ENCODE assay signal across 8 cellular contexts in the genomic region with DNA sequence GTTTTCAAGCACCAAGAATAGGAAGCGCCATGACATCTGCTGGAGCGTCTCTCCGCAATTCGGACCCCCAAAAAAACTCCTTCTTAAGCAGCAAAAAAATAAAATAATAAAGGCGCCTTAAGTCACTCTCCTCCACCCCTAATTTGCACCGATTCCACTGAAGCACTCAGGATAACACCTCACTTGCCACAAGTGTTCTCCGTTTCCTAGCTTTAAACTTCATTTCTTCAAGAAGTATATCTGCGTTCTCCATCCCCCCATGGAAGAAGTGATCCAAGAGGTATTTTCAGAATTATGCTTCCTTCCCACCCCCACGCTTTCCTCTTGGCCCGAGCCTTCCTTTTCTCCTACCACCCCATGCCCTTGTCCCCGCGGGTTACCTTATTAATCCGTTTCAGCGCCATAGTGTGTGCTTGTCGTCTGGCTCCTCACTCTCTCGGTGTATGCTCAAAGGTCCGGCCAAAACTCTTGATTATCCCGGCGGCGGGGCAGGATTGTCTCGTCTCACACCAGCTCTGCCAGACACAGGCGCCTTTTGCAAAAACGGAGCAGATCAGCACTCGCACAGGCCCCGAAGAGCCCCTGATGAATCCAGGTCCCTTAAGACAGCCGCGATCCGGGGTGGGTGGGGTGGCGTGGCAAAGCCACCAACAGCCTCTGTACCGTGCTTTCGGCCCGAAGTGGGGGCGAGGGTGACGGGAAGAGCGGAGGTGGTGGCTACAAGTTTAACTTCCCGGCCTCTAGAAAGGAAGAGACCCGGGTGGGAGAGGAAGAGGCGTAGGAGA. TPM values are rescaled to one million over a fixed set of nuclear protein-coding genes. Genes with fewer than 3 reads are reported as not detected.
DNase-seq lines count a peak whose midpoint lies in the region; ATAC-seq, FAIRE-seq and TF ChIP-seq lines count a peak whose summit lies in the region.

No MANE protein-coding gene starts in this region.

- TF ChIP-seq CTCF in WI38 (IDR thresholded peaks at IDR 0.05; ENCODE audit: low read depth, low read length): no peak
- no peak for TF ChIP-seq CTCF in keratinocyte (optimal IDR thresholded peaks at IDR 0.05 in 1 of 3, IDR thresholded peaks at IDR 0.05 in 1 of 3, conservative IDR thresholded peaks at IDR 0.05 in 1 of 3; ENCODE audit: extremely low read depth in 1 of 3, insufficient read depth in 2 of 3, low read length in 3 of 3)
- no peak for TF ChIP-seq CTCF in thoracic aorta (IDR thresholded peaks at IDR 0.05)

- H3K4me3 ChIP-seq in WI38 (ENCODE audit: low read depth, low read length): peak overlapping the region; percentile 99
- H3K4me3 ChIP-seq in keratinocyte (ENCODE audit: control insufficient read depth in 2 of 3, extremely low read depth in 1 of 3, insufficient read depth in 2 of 3, low read depth in 1 of 3, low read length in 3 of 3): peak overlapping the region; percentile 71 to 93 (median 93)
- peak overlapping the region; percentile 88 for H3K4me3 ChIP-seq in thoracic aorta

- peaks cover 20% of the 10 kb centered on the region for H4K20me1 ChIP-seq in keratinocyte (ENCODE audit: control insufficient read depth, extremely low read depth, insufficient read depth, low read length)

- dilution Hi-C loops in keratinocyte (cut with MboI; ENCODE audit: extremely low pct_ligation_motif_present, low sequenced_read_pairs): no loop called here

- H3K9ac ChIP-seq in keratinocyte (ENCODE audit: control insufficient read depth, extremely low read depth, insufficient read depth, low read length): peak overlapping the region; percentile 99

- H3K27me3 ChIP-seq in keratinocyte (ENCODE audit: control insufficient read depth, extremely low read depth, insufficient read depth, low read length): no peaks in the 10 kb centered on the region
- no peaks in the 10 kb centered on the region for H3K27me3 ChIP-seq in thoracic aorta (replicated peaks; ENCODE audit: insufficient read depth)

- no peak for FAIRE-seq in keratinocyte (lab: Jason Lieb, UNC)

- H3K4me1 ChIP-seq in keratinocyte (ENCODE audit: control insufficient read depth, extremely low read depth, insufficient read depth, low read length) (peaks cover 38% of the 10 kb centered on the region), thoracic aorta (ENCODE audit: control insufficient read depth in 1 of 2, low read depth in 2 of 2) (peaks cover 19 to 41% of the 10 kb centered on the region in 2 donors)

- H3K4me2 ChIP-seq in keratinocyte (ENCODE audit: control insufficient read depth, extremely low read depth, insufficient read depth, low read depth, low read length): peak overlapping the region; percentile 89

- H3K9me1 ChIP-seq in keratinocyte (ENCODE audit: control insufficient read depth, extremely low read depth, insufficient read depth, low read length): no peaks in the 10 kb centered on the region

- peak; percentile 48 for DNase-seq in activated CD4-positive, CD25-positive, alpha-beta regulatory T cell treated with anti-CD3 and anti-CD28 coated beads, Interleukin-2, amount 50 U/mL, for 16 hours (ENCODE audit: low read depth, low spot score)
- no peak for DNase-seq in keratinocyte (ENCODE audit: low read depth, low spot score)
- DNase-seq in thoracic aorta (ENCODE audit: low spot score): no peak
- DNase-seq in iPS-NIHi7 (ENCODE audit: extremely low spot score): no peak

- H3K27ac ChIP-seq in keratinocyte (ENCODE audit: control insufficient read depth, insufficient read depth, low read length) (peak overlapping the region; percentile 98), thoracic aorta (peak overlapping the region; percentile 98 to 100)

- no peak overlapping the region for H2AFZ ChIP-seq in keratinocyte (ENCODE audit: control insufficient read depth, low read length)

- no peak for ATAC-seq in activated CD4-positive, CD25-positive, alpha-beta regulatory T cell treated with anti-CD3 and anti-CD28 coated beads, Interleukin-2, amount 50 U/mL, for 24 hours
- ATAC-seq in thoracic aorta (ENCODE audit: insufficient number of reproducible peaks, low FRiP score, low read depth) (no peak), HG02571 (IDR thresholded peaks at IDR 0.05; ENCODE audit: unreplicated experiment) (no peak), HG03159 (IDR thresholded peaks at IDR 0.05; ENCODE audit: unreplicated experiment) (no peak)

- H3K36me3 ChIP-seq in keratinocyte (ENCODE audit: control insufficient read depth in 2 of 2, extremely low read depth in 1 of 2, insufficient read depth in 2 of 2, low read length in 2 of 2): peaks cover 1 to 6% of the 10 kb centered on the region in 2 experiments
- H3K36me3 ChIP-seq in thoracic aorta: no peaks in the 10 kb centered on the region

- H3K79me2 ChIP-seq in keratinocyte (ENCODE audit: control insufficient read depth, insufficient read depth, low read length): peaks cover 58% of the 10 kb centered on the region

- H3K9me3 ChIP-seq in keratinocyte (ENCODE audit: control insufficient read depth, low read depth, low read length) (no peaks in the 10 kb centered on the region), thoracic aorta (no peaks in the 10 kb centered on the region)

RNA-seq across cellular contexts. Expression of gene UBE2D3, which starts 1.1 kb away (rescaled TPM):
- polyA plus RNA-seq in keratinocyte: 355 to 567 TPM (median 388 TPM) in 3 replicates
- 180 TPM for polyA plus RNA-seq in keratinocyte (2011; ENCODE audit: low read depth)
- 409 and 668 TPM in 2 replicates for polyA plus RNA-seq in keratinocyte (2011; cell fraction: cytosol; rRNA removed)
- polyA plus RNA-seq in keratinocyte (2011; cell fraction: nucleus; rRNA removed): 330 and 429 TPM in 2 replicates
- polyA plus RNA-seq in keratinocyte (2012; ENCODE audit: low replicate concordance): 346 and 465 TPM in 2 replicates
- 218 to 413 TPM (median 290 TPM) in 3 replicates for polyA minus RNA-seq in keratinocyte
- polyA minus RNA-seq in keratinocyte (2011; cell fraction: cytosol; rRNA and poly(A)+ RNA removed): 315 TPM
- 122 and 167 TPM in 2 replicates for polyA minus RNA-seq in keratinocyte (2011; cell fraction: nucleus; rRNA and poly(A)+ RNA removed)
- total RNA-seq in thoracic aorta: 100 to 1,000 TPM; 245 to 376 TPM

RNA-seq across cellular contexts. Expression of gene CISD2, which starts 42.5 kb away (rescaled TPM):
- polyA plus RNA-seq in keratinocyte: 20.8 to 36.6 TPM (median 21.6 TPM) in 3 replicates
- polyA plus RNA-seq in keratinocyte (2011; ENCODE audit: low read depth): 4.7 TPM
- polyA plus RNA-seq in keratinocyte (2011; cell fraction: cytosol; rRNA removed): 19.3 and 30.4 TPM in 2 replicates
- 5.0 and 7.5 TPM in 2 replicates for polyA plus RNA-seq in keratinocyte (2011; cell fraction: nucleus; rRNA removed)
- polyA plus RNA-seq in keratinocyte (2012; ENCODE audit: low replicate concordance): 22.5 and 31.2 TPM in 2 replicates
- 9.2 to 12.6 TPM (median 11.4 TPM) in 3 replicates for polyA minus RNA-seq in keratinocyte
- polyA minus RNA-seq in keratinocyte (2011; cell fraction: cytosol; rRNA and poly(A)+ RNA removed): 18.2 TPM
- 2.3 and 5.4 TPM in 2 replicates for polyA minus RNA-seq in keratinocyte (2011; cell fraction: nucleus; rRNA and poly(A)+ RNA removed)
- 10 to 100 TPM in 1 of 2 donors, 1 to 10 TPM in 1; 4.9 to 10.2 TPM for total RNA-seq in thoracic aorta
